18 cellular contexts compared by ENCODE assay signal in the genomic region with DNA sequence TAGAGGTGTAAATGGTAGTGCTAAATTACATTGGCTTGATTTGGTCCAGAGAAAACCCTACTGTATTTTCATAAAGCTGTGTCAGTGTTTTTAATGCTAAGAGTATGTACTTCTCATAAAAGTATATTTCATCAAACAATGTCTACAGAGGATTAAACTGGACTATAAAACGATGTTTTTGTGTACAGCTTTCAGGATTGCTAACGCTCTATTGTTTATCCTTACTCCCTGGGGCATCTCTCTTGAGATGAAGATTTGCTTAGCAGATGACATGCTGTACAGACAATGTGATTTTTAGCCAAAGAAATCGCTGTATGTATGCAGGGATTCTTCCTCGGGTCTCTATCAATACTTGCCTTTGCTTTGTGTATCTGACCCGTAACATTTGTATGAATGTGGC.
DNase-seq lines count a peak whose midpoint lies in the region; ATAC-seq, FAIRE-seq and TF ChIP-seq lines count a peak whose summit lies in the region.
"Had no signal": no experiment of that assay in that cellular context is flagged by ENCODE, and none has a peak within 500 bp of the region (broad histone marks: within the 10 kb centered on the region; RNA-seq: fewer than 3 reads in every experiment).

No MANE protein-coding gene starts in this region.

- peaks cover 53% of the 10 kb centered on the region for H3K4me1 Mint-ChIP-seq in mesothelial cell of epicardium

- no peak for ATAC-seq in GM21786 (IDR thresholded peaks at IDR 0.05; ENCODE audit: unreplicated experiment)
- no peak for ATAC-seq in HG03457 (IDR thresholded peaks at IDR 0.05; ENCODE audit: unreplicated experiment)

- DNase-seq in D721Med (ENCODE audit: insufficient read length, low spot score) (peak; percentile 18), H54 (ENCODE audit: insufficient read length, low spot score) (no peak), SK-MEL-5 (ENCODE audit: low read depth, low spot score) (peak; percentile 16), mesothelial cell of epicardium (ENCODE audit: low spot score in 2 of 2, unreplicated experiment in 2 of 2) (no peak)
- no peak for DNase-seq in effector CD4-positive, alpha-beta T cell
- DNase-seq: BE2C, DMS79, HCEC 1CT, MV-4-11, NCI-H1105 treated with DMSO at 0.1 percent for 48 hours, NCI-H1694, NCI-H2081, NCI-H748 treated with DMSO at 0.1 percent for 48 hours, OCI-M1, SJCRH30 had no signal

- peaks cover 10% of the 10 kb centered on the region for H3K36me3 Mint-ChIP-seq in mesothelial cell of epicardium

- TF ChIP-seq POLR2A in H54 (IDR thresholded peaks at IDR 0.05; ENCODE audit: low read depth, low read length), result no peak

- FAIRE-seq in D721Med (lab: Jason Lieb, UNC) (peak; percentile 25), H54 (lab: Jason Lieb, UNC) (peak; percentile 84)
- FAIRE-seq: GM19239 had no signal

- H3K9me3 Mint-ChIP-seq in mesothelial cell of epicardium, result peaks cover 15% of the 10 kb centered on the region

- H3K4me3 Mint-ChIP-seq in mesothelial cell of epicardium, result no peak overlapping the region

- in situ Hi-C loops in SK-MEL-5 (cut with HindIII; ENCODE audit: low pct_unique_long_range_greater_than_20kb, low sequenced_read_pairs), result no loop called here

- H3K27me3 Mint-ChIP-seq in mesothelial cell of epicardium (ENCODE audit: low read depth), result no peaks in the 10 kb centered on the region

- peak overlapping the region; percentile 7 for H3K27ac Mint-ChIP-seq in mesothelial cell of epicardium

- TF ChIP-seq CTCF in D721Med (IDR thresholded peaks at IDR 0.05; ENCODE audit: insufficient read depth, missing control alignments) (no peak), mesothelial cell of epicardium (IDR thresholded peaks at IDR 0.05; ENCODE audit: unreplicated experiment) (no peak)

Comparison
In these comparisons a context has a peak if more than half of its experiments do, and no peak if none do; other contexts are left out.
1. DNase-seq: peak in D721Med (single experiment) and SK-MEL-5 (single experiment); none in H54 (single experiment), mesothelial cell of epicardium (0 of 2) and effector CD4-positive, alpha-beta T cell (single experiment).